ENCODE assay signal across 8 cellular contexts in genomic region chr1:117654485-117655219, GRCh38. TPM values are rescaled to one million over a fixed set of nuclear protein-coding genes. Genes with fewer than 3 reads are reported as not detected.
DNase-seq lines count a peak whose midpoint lies in the region; ATAC-seq lines count a peak whose summit lies in the region.

No MANE protein-coding gene starts in this region.

- no peaks in the 10 kb centered on the region for H3K9me3 Mint-ChIP-seq in activated T-cell treated with anti-CD3 and anti-CD28 coated beads, Interleukin-2, amount 50 U/mL, for 4 hours

- H3K4me1 Mint-ChIP-seq in activated T-cell treated with anti-CD3 and anti-CD28 coated beads, Interleukin-2, amount 50 U/mL, for 4 hours (ENCODE audit: low read depth) = peaks cover 84% of the 10 kb centered on the region

- no peak overlapping the region for H3K4me3 ChIP-seq in neuronal stem cell (ENCODE audit: low read length in 2 of 2)

- no peak for DNase-seq in activated T-cell treated with anti-CD3 and anti-CD28 coated beads, Interleukin-2, amount 50 U/mL, for 4 hours
- DNase-seq in activated T-cell treated with anti-CD3 and anti-CD28 coated beads, Interleukin-2, amount 50 U/mL, for 1 hour = no peak
- DNase-seq in RPMI7951 (ENCODE audit: low read depth) (peak; percentile 40), neuronal stem cell (ENCODE audit: low spot score) (no peak), ureter (ENCODE audit: low spot score) (no peak), AG20443 (ENCODE audit: low spot score) (no peak), COLO829 (ENCODE audit: low spot score) (no peak)

- ATAC-seq in activated T-cell treated with anti-CD3 and anti-CD28 coated beads, Interleukin-2, amount 50 U/mL, for 4 hours = peak; percentile 27 to 45
- ATAC-seq in HG02970 (IDR thresholded peaks at IDR 0.05; ENCODE audit: low FRiP score, unreplicated experiment) = peak; percentile 82

- peaks cover 0 to 7% (median 0%) of the 10 kb centered on the region in 3 experiments for H3K27me3 ChIP-seq in neuronal stem cell (ENCODE audit: control insufficient read depth in 3 of 3, insufficient read depth in 3 of 3, low read depth in 1 of 3, low read length in 3 of 3)

- WGBS in neuronal stem cell (ENCODE audit: extremely low coverage in 2 of 2, insufficient read length in 2 of 2, insufficient replicate concordance in 1 of 2), 2 donors = no CpG with 5 or more reads among the region's 6 CpGs

- no peaks in the 10 kb centered on the region for H3K27me3 Mint-ChIP-seq in activated T-cell treated with anti-CD3 and anti-CD28 coated beads, Interleukin-2, amount 50 U/mL, for 4 hours (ENCODE audit: low read depth)

- H2AK5ac ChIP-seq in neuronal stem cell (ENCODE audit: low read depth, low read length) = no peak overlapping the region

- H3K9ac ChIP-seq in neuronal stem cell (ENCODE audit: low read depth, low read length, poor library complexity) = no peak overlapping the region

- no peak overlapping the region for H3K23ac ChIP-seq in neuronal stem cell (ENCODE audit: low read depth, low read length, poor library complexity)

- H3K4me1 ChIP-seq in neuronal stem cell (ENCODE audit: control insufficient read depth in 2 of 2, insufficient read depth in 1 of 2, low read depth in 1 of 2, low read length in 2 of 2) = peaks cover 0 to 1% of the 10 kb centered on the region in 2 donors

- no peaks in the 10 kb centered on the region for H3K79me1 ChIP-seq in neuronal stem cell (ENCODE audit: low read depth, low read length)

- H3K4ac ChIP-seq in neuronal stem cell (ENCODE audit: low read length) = no peak overlapping the region

- H2BK5ac ChIP-seq in neuronal stem cell (ENCODE audit: low read length) = no peak overlapping the region

- no peak overlapping the region for H4K91ac ChIP-seq in neuronal stem cell (ENCODE audit: low read depth, low read length, poor library complexity)

- H3K4me3 Mint-ChIP-seq in activated T-cell treated with anti-CD3 and anti-CD28 coated beads, Interleukin-2, amount 50 U/mL, for 4 hours = peak overlapping the region; percentile 14

- no peak overlapping the region for H4K8ac ChIP-seq in neuronal stem cell (ENCODE audit: low read depth, low read length)

- H3K36me3 ChIP-seq in neuronal stem cell (replicated peaks in 1 of 2; ENCODE audit: control insufficient read depth in 2 of 2, insufficient read depth in 2 of 2, low read length in 2 of 2) = no peaks in the 10 kb centered on the region

- H2BK120ac ChIP-seq in neuronal stem cell (ENCODE audit: low read depth, low read length) = no peak overlapping the region

- no peak overlapping the region for H3K27ac ChIP-seq in neuronal stem cell (replicated peaks; ENCODE audit: low read length)

- no peak overlapping the region for H2BK15ac ChIP-seq in neuronal stem cell (ENCODE audit: low read length)

- H3K4me2 ChIP-seq in neuronal stem cell (ENCODE audit: insufficient read depth, low read length, poor library complexity, severe bottlenecking) = no peak overlapping the region

- peak overlapping the region; percentile 7 for H3K18ac ChIP-seq in neuronal stem cell (ENCODE audit: low read length)

- H3K36me3 Mint-ChIP-seq in activated T-cell treated with anti-CD3 and anti-CD28 coated beads, Interleukin-2, amount 50 U/mL, for 4 hours (ENCODE audit: insufficient read depth) = no peaks in the 10 kb centered on the region

- no peak overlapping the region for H3K14ac ChIP-seq in neuronal stem cell (ENCODE audit: low read length)

- H3K9me3 ChIP-seq in neuronal stem cell (replicated peaks in 1 of 2; ENCODE audit: control insufficient read depth in 2 of 2, insufficient read depth in 1 of 2, low read depth in 1 of 2, low read length in 2 of 2) = no peaks in the 10 kb centered on the region

- H2AFZ ChIP-seq in neuronal stem cell (ENCODE audit: low read length) = no peak overlapping the region

- no peak overlapping the region for H2BK12ac ChIP-seq in neuronal stem cell (ENCODE audit: low read length)

RNA-seq across cellular contexts. Expression of gene TENT5C, which starts 48.8 kb away (rescaled TPM):
- total RNA-seq in activated T-cell treated with anti-CD3 and anti-CD28 coated beads, Interleukin-2, amount 50 U/mL, for 4 hours = 1 to 10 TPM; 3.6 to 5.8 (median 5.6) TPM
- total RNA-seq in RPMI7951 (2014; rRNA removed; shearing (Covaris generic)) = 0.36 and 0.78 TPM in 2 replicates
- 0.24 TPM for polyA plus RNA-seq in neuronal stem cell (2013, experiment 1 of 2)
- polyA plus RNA-seq in neuronal stem cell (2013, experiment 2 of 2) = 0.22 TPM
- total RNA-seq in ureter = 9.8 TPM
